In the genomic region with DNA sequence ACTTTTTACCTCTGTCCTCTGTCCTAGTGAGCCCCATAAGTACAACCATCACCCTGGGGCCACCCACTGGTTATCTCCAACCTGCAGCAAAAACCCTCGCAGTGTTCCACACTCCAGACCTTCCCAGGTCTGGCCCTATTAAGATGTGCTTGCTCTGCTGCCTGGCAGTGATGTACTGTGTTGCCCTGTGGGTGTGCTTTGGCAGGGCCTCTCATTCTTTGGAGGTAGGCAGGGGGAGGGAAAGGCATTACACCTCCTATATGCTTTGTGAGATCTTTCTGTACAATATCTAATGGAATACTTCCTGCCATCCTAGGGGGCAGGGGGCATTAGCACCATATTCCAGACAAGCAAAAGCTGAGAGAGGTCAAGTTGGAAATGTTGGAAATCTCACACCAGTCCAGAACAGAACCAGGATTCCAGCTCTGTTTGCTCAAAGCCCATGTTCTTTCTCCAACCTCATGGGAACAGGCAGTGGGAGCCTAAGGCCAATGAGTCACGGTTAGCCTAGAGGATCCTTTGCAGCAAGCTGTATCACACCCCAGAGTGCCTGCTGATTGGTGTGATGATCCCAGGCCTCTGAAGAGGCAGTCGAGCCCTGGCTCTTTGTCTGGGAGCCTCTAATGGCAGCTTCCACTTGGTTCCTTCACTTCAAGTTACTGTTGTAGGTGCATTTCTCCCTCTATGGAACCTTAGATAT, we compare ENCODE assay signal across 16 cellular contexts. TPM values are rescaled to one million over a fixed set of nuclear protein-coding genes. Genes with fewer than 3 reads are reported as not detected.
DNase-seq lines count a peak whose midpoint lies in the region; ATAC-seq and TF ChIP-seq lines count a peak whose summit lies in the region.
"Had no signal": no experiment of that assay in that cellular context is flagged by ENCODE, and none has a peak within 500 bp of the region (broad histone marks: within the 10 kb centered on the region; RNA-seq: fewer than 3 reads in every experiment).

No MANE protein-coding gene starts in this region.

- CTCF ChIA-PET in RWPE1 (lab: Yijun Ruan, JAX): no interaction called here

- no CpG with 5 or more reads among the region's 3 CpGs for WGBS in neuronal stem cell (ENCODE audit: extremely low coverage in 2 of 2, insufficient read length in 2 of 2, insufficient replicate concordance in 1 of 2), 2 donors

- peak overlapping the region; percentile 57 for H3K18ac ChIP-seq in neuronal stem cell (ENCODE audit: low read length)

- no peaks in the 10 kb centered on the region for H3K27me3 ChIP-seq in neuronal stem cell (ENCODE audit: control insufficient read depth in 3 of 3, insufficient read depth in 3 of 3, low read depth in 1 of 3, low read length in 3 of 3)
- H3K27me3 ChIP-seq: BLaER1, colonic mucosa, upper lobe of left lung had no signal

- no peak overlapping the region for H4K8ac ChIP-seq in neuronal stem cell (ENCODE audit: low read depth, low read length)

- H3K9ac ChIP-seq in neuronal stem cell (ENCODE audit: low read depth, low read length, poor library complexity): no peak overlapping the region
- H3K9ac ChIP-seq: BLaER1 had no signal

- no peak overlapping the region for H3K14ac ChIP-seq in neuronal stem cell (ENCODE audit: low read length)

- H2BK5ac ChIP-seq in neuronal stem cell (ENCODE audit: low read length): no peak overlapping the region

- H3K4me1 ChIP-seq in neuronal stem cell (ENCODE audit: control insufficient read depth in 2 of 2, insufficient read depth in 1 of 2, low read depth in 1 of 2, low read length in 2 of 2): peaks cover 2 to 5% of the 10 kb centered on the region in 2 donors
- H3K4me1 ChIP-seq: BLaER1, colonic mucosa had no signal

- H4K91ac ChIP-seq in neuronal stem cell (ENCODE audit: low read depth, low read length, poor library complexity): no peak overlapping the region

- H2AFZ ChIP-seq in neuronal stem cell (ENCODE audit: low read length): no peak overlapping the region

- no peaks in the 10 kb centered on the region for H3K9me3 ChIP-seq in neuronal stem cell (replicated peaks in 1 of 2; ENCODE audit: control insufficient read depth in 2 of 2, insufficient read depth in 1 of 2, low read depth in 1 of 2, low read length in 2 of 2)
- H3K9me3 ChIP-seq: BLaER1, colonic mucosa, upper lobe of left lung had no signal

- POLR2A ChIA-PET in RWPE1 (lab: Yijun Ruan, JAX; ENCODE audit: low non-redundant PET): no interaction called here

- H3K4ac ChIP-seq in neuronal stem cell (ENCODE audit: low read length): no peak overlapping the region

- DNase-seq in ELF-1 (ENCODE audit: low read depth, low spot score): peak; percentile 44
- peak; percentile 73 for DNase-seq in RWPE1 (ENCODE audit: low spot score)
- DNase-seq in fibroblast of pulmonary artery (ENCODE audit: low read depth): peak; percentile 28
- no peak for DNase-seq in neuronal stem cell (ENCODE audit: low spot score)
- DNase-seq in dedifferentiated amniotic fluid mesenchymal stem cell (ENCODE audit: extremely low spot score): no peak
- no peak for DNase-seq in activated CD4-positive, alpha-beta T cell treated with anti-CD3 and anti-CD28 coated beads, Interleukin-2, amount 50 U/mL, for 1 hour
- DNase-seq: colonic mucosa; DMS53; NCI-H1092 treated with DMSO at 0.1 percent for 48 hours; NCI-H2227 treated with DMSO at 0.1 percent for 48 hours; stimulated activated CD4-positive, alpha-beta T cell treated with anti-CD3 and anti-CD28 coated beads, Interleukin-4, amount 100 ng/mL, for 1 hour; SW 1271; upper lobe of left lung had no signal

- H3K36me3 ChIP-seq in neuronal stem cell (replicated peaks in 1 of 2; ENCODE audit: control insufficient read depth in 2 of 2, insufficient read depth in 2 of 2, low read length in 2 of 2): no peaks in the 10 kb centered on the region
- H3K36me3 ChIP-seq: BLaER1, colonic mucosa, upper lobe of left lung had no signal

- H3K27ac ChIP-seq in RWPE1 (peak overlapping the region; percentile 56), neuronal stem cell (replicated peaks; ENCODE audit: low read length) (no peak overlapping the region)
- H3K27ac ChIP-seq: BLaER1, colonic mucosa, upper lobe of left lung had no signal

- no peaks in the 10 kb centered on the region for H3K79me1 ChIP-seq in neuronal stem cell (ENCODE audit: low read depth, low read length)

- no peak overlapping the region for H3K23ac ChIP-seq in neuronal stem cell (ENCODE audit: low read depth, low read length, poor library complexity)

- H3K4me3 ChIP-seq in fibroblast of pulmonary artery (replicated peaks; ENCODE audit: low read depth, low read length) (no peak overlapping the region), neuronal stem cell (ENCODE audit: low read length in 2 of 2) (no peak overlapping the region)
- H3K4me3 ChIP-seq: BLaER1, colonic mucosa, upper lobe of left lung had no signal

- no peak overlapping the region for H3K4me2 ChIP-seq in neuronal stem cell (ENCODE audit: insufficient read depth, low read length, poor library complexity, severe bottlenecking)
- H3K4me2 ChIP-seq: BLaER1 had no signal

- ATAC-seq in HG03159 (IDR thresholded peaks at IDR 0.05; ENCODE audit: unreplicated experiment) (no peak), GM18858 (IDR thresholded peaks at IDR 0.05; ENCODE audit: unreplicated experiment) (no peak)

- TF ChIP-seq CTCF in RWPE1 (conservative IDR thresholded peaks at IDR 0.05; ENCODE audit: low read depth) (no peak), fibroblast of pulmonary artery (IDR thresholded peaks at IDR 0.05; ENCODE audit: low read length, missing control alignments) (no peak)

- peak overlapping the region; percentile 6 for H2AK5ac ChIP-seq in neuronal stem cell (ENCODE audit: low read depth, low read length)

- H2BK15ac ChIP-seq in neuronal stem cell (ENCODE audit: low read length): no peak overlapping the region

- H2BK12ac ChIP-seq in neuronal stem cell (ENCODE audit: low read length): peak overlapping the region; percentile 18

- H2BK120ac ChIP-seq in neuronal stem cell (ENCODE audit: low read depth, low read length): no peak overlapping the region

RNA-seq across cellular contexts. Expression of a gene that starts 59.7 kb away (rescaled TPM):
- 13.9 TPM for polyA plus RNA-seq in neuronal stem cell (2013, experiment 1 of 2)
- 14.6 TPM for polyA plus RNA-seq in neuronal stem cell (2013, experiment 2 of 2)

Comparison
In these comparisons a context has a peak if more than half of its experiments do, and no peak if none do; other contexts are left out.
1. DNase-seq: peak in ELF-1 (single experiment), RWPE1 (single experiment) and fibroblast of pulmonary artery (single experiment); none in neuronal stem cell (single experiment), dedifferentiated amniotic fluid mesenchymal stem cell (single experiment) and activated CD4-positive, alpha-beta T cell treated with anti-CD3 and anti-CD28 coated beads, Interleukin-2, amount 50 U/mL, for 1 hour (single experiment).